15 cellular contexts compared by ENCODE assay signal in the genomic region with DNA sequence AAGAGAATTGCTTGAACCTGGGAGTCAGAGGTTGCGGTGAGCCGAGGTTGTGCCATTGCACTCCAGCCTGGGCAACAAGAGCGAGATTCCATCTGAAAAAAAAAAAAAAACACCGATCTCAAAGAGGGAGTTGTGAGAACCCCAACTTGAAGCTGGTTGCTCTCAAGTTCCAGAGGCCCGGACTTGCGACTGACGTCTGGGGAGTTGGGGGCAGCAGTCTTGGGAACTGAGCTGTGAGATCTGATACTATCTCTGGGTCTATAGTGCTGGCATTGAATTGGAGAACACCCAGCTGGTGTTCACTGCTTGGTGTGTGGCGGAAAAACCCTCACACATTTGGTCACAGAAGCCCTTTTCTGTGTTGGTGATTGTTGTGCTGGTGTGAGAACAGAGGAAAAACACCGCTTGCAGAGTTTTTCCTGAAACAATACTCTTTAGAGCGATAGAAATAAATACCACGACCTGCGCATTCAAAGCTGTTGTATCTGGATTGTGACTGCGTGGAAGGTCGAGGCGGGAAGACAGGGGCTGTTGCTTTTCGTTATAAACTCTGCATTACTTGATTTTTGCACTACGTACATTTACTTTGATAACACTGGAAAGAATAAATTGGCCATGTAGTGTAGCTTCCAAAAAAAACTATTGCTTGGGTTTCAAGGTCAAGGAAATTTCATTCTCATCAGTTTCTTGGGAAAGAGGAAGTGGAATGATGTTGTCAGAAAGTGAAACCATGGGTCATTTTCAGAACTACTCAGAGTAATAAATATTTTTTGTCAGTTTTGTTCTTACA. TPM values are rescaled to one million over a fixed set of nuclear protein-coding genes. Genes with fewer than 3 reads are reported as not detected.
DNase-seq lines count a peak whose midpoint lies in the region; ATAC-seq and TF ChIP-seq lines count a peak whose summit lies in the region.
"Had no signal": no experiment of that assay in that cellular context is flagged by ENCODE, and none has a peak within 500 bp of the region (broad histone marks: within the 10 kb centered on the region; RNA-seq: fewer than 3 reads in every experiment).

No MANE protein-coding gene starts in this region.

- no peak for TF ChIP-seq POLR2A in adrenal gland (IDR thresholded peaks at IDR 0.05)

- no peaks in the 10 kb centered on the region for H3K9me3 ChIP-seq in adrenal gland (replicated peaks in 1 of 3)
- H3K9me3 ChIP-seq: SJCRH30 had no signal

- no peaks in the 10 kb centered on the region for H3K27me3 ChIP-seq in adrenal gland
- H3K27me3 ChIP-seq: SJCRH30 had no signal

- TF ChIP-seq CTCF in adrenal gland (IDR thresholded peaks at IDR 0.05): no peak

- H3K27me3 Mint-ChIP-seq in activated naive CD4-positive, alpha-beta T cell treated with anti-CD3 and anti-CD28 coated beads, Interleukin-2, amount 50 U/mL, for 24 hours: no peaks in the 10 kb centered on the region
- no peaks in the 10 kb centered on the region for H3K27me3 Mint-ChIP-seq in activated naive CD4-positive, alpha-beta T cell treated with anti-CD3 and anti-CD28 coated beads, Interleukin-2, amount 10 ng/mL, durations not matched to agents 7 days and 5 days
- H3K27me3 Mint-ChIP-seq in activated CD4-positive, alpha-beta T cell treated with anti-CD3 and anti-CD28 coated beads, Interleukin-2, amount 10 ng/mL, durations not matched to agents 24 days and 14 days: no peaks in the 10 kb centered on the region
- H3K27me3 Mint-ChIP-seq: activated CD4-positive, alpha-beta T cell treated with anti-CD3 and anti-CD28 coated beads, Interleukin-2, amount 10 ng/mL, durations not matched to agents 7 days and 5 days had no signal

- H3K9me3 Mint-ChIP-seq in activated naive CD4-positive, alpha-beta T cell treated with anti-CD3 and anti-CD28 coated beads, Interleukin-2, amount 50 U/mL, for 24 hours: no peaks in the 10 kb centered on the region
- no peaks in the 10 kb centered on the region for H3K9me3 Mint-ChIP-seq in activated naive CD4-positive, alpha-beta T cell treated with anti-CD3 and anti-CD28 coated beads, Interleukin-2, amount 10 ng/mL, durations not matched to agents 7 days and 5 days
- no peaks in the 10 kb centered on the region for H3K9me3 Mint-ChIP-seq in activated CD4-positive, alpha-beta T cell treated with anti-CD3 and anti-CD28 coated beads, Interleukin-2, amount 10 ng/mL, durations not matched to agents 24 days and 14 days
- H3K9me3 Mint-ChIP-seq: activated CD4-positive, alpha-beta T cell treated with anti-CD3 and anti-CD28 coated beads, Interleukin-2, amount 10 ng/mL, durations not matched to agents 7 days and 5 days had no signal

- peak overlapping the region in 4 of 5 donors; percentile 0 to 74 (median 44) for H3K27ac ChIP-seq in adrenal gland
- H3K27ac ChIP-seq: SJCRH30 had no signal

- ATAC-seq in HG03432 (IDR thresholded peaks at IDR 0.05; ENCODE audit: unreplicated experiment): peak; percentile 35

- intact Hi-C loops in adrenal gland (cut with DNase I): no loop called here
- intact Hi-C loops in activated CD4-positive, alpha-beta T cell treated with anti-CD3 and anti-CD28 coated beads, Interleukin-2, amount 10 ng/mL, durations not matched to agents 24 days and 14 days (cut with micrococcal nuclease): no loop called here

- H3K4me3 ChIP-seq in adrenal gland: peak overlapping the region in 1 of 4 donors; percentile 15
- H3K4me3 ChIP-seq: SJCRH30 had no signal

- CTCF ChIA-PET in activated naive CD4-positive, alpha-beta T cell treated with anti-CD3 and anti-CD28 coated beads, Interleukin-2, amount 10 ng/mL, durations not matched to agents 7 days and 5 days (lab: Charles Lee): interaction anchor here (1.4 kb wide), 1 partner anchor 11 kb away, joined by 3 read pairs; no protein-coding TSS in a partner anchor

- peaks cover 39% of the 10 kb centered on the region for H3K4me1 Mint-ChIP-seq in activated naive CD4-positive, alpha-beta T cell treated with anti-CD3 and anti-CD28 coated beads, Interleukin-2, amount 50 U/mL, for 24 hours
- H3K4me1 Mint-ChIP-seq in activated naive CD4-positive, alpha-beta T cell treated with anti-CD3 and anti-CD28 coated beads, Interleukin-2, amount 10 ng/mL, durations not matched to agents 7 days and 5 days: peaks cover 39% of the 10 kb centered on the region
- peaks cover 8% of the 10 kb centered on the region for H3K4me1 Mint-ChIP-seq in activated CD4-positive, alpha-beta T cell treated with anti-CD3 and anti-CD28 coated beads, Interleukin-2, amount 10 ng/mL, durations not matched to agents 24 days and 14 days

- no peak for DNase-seq in activated naive CD4-positive, alpha-beta T cell treated with anti-CD3 and anti-CD28 coated beads, Interleukin-2, amount 10 ng/mL, durations not matched to agents 7 days and 5 days
- DNase-seq in adrenal gland: no peak
- no peak for DNase-seq in stimulated activated CD4-positive, alpha-beta T cell treated with anti-CD3 and anti-CD28 coated beads, Interleukin-15, amount 100 ng/mL, for 24 hours
- DNase-seq in dermis blood vessel endothelial cell: no peak
- no peak for DNase-seq in A172 (ENCODE audit: low spot score)
- DNase-seq in activated CD4-positive, alpha-beta T cell treated with anti-CD3 and anti-CD28 coated beads, Interleukin-2, amount 10 ng/mL, durations not matched to agents 24 days and 14 days: no peak
- DNase-seq: ACHN; activated CD4-positive, alpha-beta T cell treated with anti-CD3 and anti-CD28 coated beads, Interleukin-2, amount 10 ng/mL, durations not matched to agents 7 days and 5 days; effector memory CD4-positive, alpha-beta T cell; mammary epithelial cell; SJCRH30 had no signal

- 67 to 80% (median 78%) methylated on average over 17 of the region's 17 CpGs for WGBS in adrenal gland, 4 donors

- H3K36me3 ChIP-seq in adrenal gland (replicated peaks in 1 of 2): no peaks in the 10 kb centered on the region
- H3K36me3 ChIP-seq: SJCRH30 had no signal

- H3K36me3 Mint-ChIP-seq in activated naive CD4-positive, alpha-beta T cell treated with anti-CD3 and anti-CD28 coated beads, Interleukin-2, amount 50 U/mL, for 24 hours: peaks cover 8% of the 10 kb centered on the region
- no peaks in the 10 kb centered on the region for H3K36me3 Mint-ChIP-seq in activated naive CD4-positive, alpha-beta T cell treated with anti-CD3 and anti-CD28 coated beads, Interleukin-2, amount 10 ng/mL, durations not matched to agents 7 days and 5 days
- no peaks in the 10 kb centered on the region for H3K36me3 Mint-ChIP-seq in activated CD4-positive, alpha-beta T cell treated with anti-CD3 and anti-CD28 coated beads, Interleukin-2, amount 10 ng/mL, durations not matched to agents 24 days and 14 days (ENCODE audit: low read depth)

- peaks cover 0 to 5% of the 10 kb centered on the region in 2 donors for H3K4me1 ChIP-seq in adrenal gland (replicated peaks in 1 of 2)
- H3K4me1 ChIP-seq: SJCRH30 had no signal

- peak overlapping the region; percentile 51 for H3K27ac Mint-ChIP-seq in activated naive CD4-positive, alpha-beta T cell treated with anti-CD3 and anti-CD28 coated beads, Interleukin-2, amount 50 U/mL, for 24 hours
- no peak overlapping the region for H3K27ac Mint-ChIP-seq in activated naive CD4-positive, alpha-beta T cell treated with anti-CD3 and anti-CD28 coated beads, Interleukin-2, amount 10 ng/mL, durations not matched to agents 7 days and 5 days
- H3K27ac Mint-ChIP-seq in activated CD4-positive, alpha-beta T cell treated with anti-CD3 and anti-CD28 coated beads, Interleukin-2, amount 10 ng/mL, durations not matched to agents 24 days and 14 days: no peak overlapping the region

- H3K4me3 Mint-ChIP-seq in activated naive CD4-positive, alpha-beta T cell treated with anti-CD3 and anti-CD28 coated beads, Interleukin-2, amount 50 U/mL, for 24 hours: peak overlapping the region; percentile 11
- no peak overlapping the region for H3K4me3 Mint-ChIP-seq in activated naive CD4-positive, alpha-beta T cell treated with anti-CD3 and anti-CD28 coated beads, Interleukin-2, amount 10 ng/mL, durations not matched to agents 7 days and 5 days
- no peak overlapping the region for H3K4me3 Mint-ChIP-seq in activated CD4-positive, alpha-beta T cell treated with anti-CD3 and anti-CD28 coated beads, Interleukin-2, amount 10 ng/mL, durations not matched to agents 24 days and 14 days
- H3K4me3 Mint-ChIP-seq: activated CD4-positive, alpha-beta T cell treated with anti-CD3 and anti-CD28 coated beads, Interleukin-2, amount 10 ng/mL, durations not matched to agents 7 days and 5 days had no signal

RNA-seq across cellular contexts. Expression of gene SCIMP, which starts 8.8 kb away (rescaled TPM):
- total RNA-seq in adrenal gland (10 to 100 TPM in 4 of 8 donors, 1 to 10 TPM in 4; 1.6 to 14.2 (median 11.1) TPM), dermis blood vessel endothelial cell (not detected in 2 replicates)
- 1 to 10 TPM in 2 of 3 donors, under 1 TPM in 1; 0.94 to 4.5 (median 1.7) TPM for polyA plus RNA-seq in adrenal gland
- not detected in 2 replicates for total RNA-seq in A172 (2014; rRNA removed; shearing (Covaris generic))
- total RNA-seq in activated CD4-positive, alpha-beta T cell treated with anti-CD3 and anti-CD28 coated beads, Interleukin-2, amount 10 ng/mL, durations not matched to agents 24 days and 14 days: not detected in 2 replicates
- total RNA-seq: activated CD4-positive, alpha-beta T cell treated with anti-CD3 and anti-CD28 coated beads, Interleukin-2, amount 10 ng/mL, durations not matched to agents 7 days and 5 days; G401; mammary epithelial cell; renal cortical epithelial cell; SJCRH30 had no signal
- polyA plus RNA-seq: mammary epithelial cell had no signal

RNA-seq across cellular contexts. Expression of gene ZNF594, which starts 34.2 kb away (rescaled TPM):
- total RNA-seq in adrenal gland (1 to 10 TPM in 7 of 8 donors, under 1 TPM in 1; 0.72 to 7.9 (median 5.6) TPM), dermis blood vessel endothelial cell (3.4 and 4.8 TPM in 2 replicates)
- polyA plus RNA-seq in adrenal gland: 1 to 10 TPM; 1.1 to 4.9 (median 2.7) TPM
- 16.1 and 20.9 TPM in 2 replicates for total RNA-seq in A172 (2014; rRNA removed; shearing (Covaris generic))
- 10.1 and 12.1 TPM in 2 replicates for total RNA-seq in activated CD4-positive, alpha-beta T cell treated with anti-CD3 and anti-CD28 coated beads, Interleukin-2, amount 10 ng/mL, durations not matched to agents 24 days and 14 days

RNA-seq across cellular contexts. Expression of gene RABEP1, which starts 56.2 kb away (rescaled TPM):
- total RNA-seq in adrenal gland: 10 to 100 TPM; 26.7 to 53.5 (median 46.5) TPM
- polyA plus RNA-seq in adrenal gland: 10 to 100 TPM; 21.1 to 64.5 (median 34.3) TPM
- total RNA-seq in dermis blood vessel endothelial cell: 53.9 and 72.3 TPM in 2 replicates
- 54.0 and 60.9 TPM in 2 replicates for total RNA-seq in A172 (2014; rRNA removed; shearing (Covaris generic))
- 57.3 and 58.2 TPM in 2 replicates for total RNA-seq in activated CD4-positive, alpha-beta T cell treated with anti-CD3 and anti-CD28 coated beads, Interleukin-2, amount 10 ng/mL, durations not matched to agents 24 days and 14 days
